Comparison of ENCODE assay signal across 11 cellular contexts in the genomic region with DNA sequence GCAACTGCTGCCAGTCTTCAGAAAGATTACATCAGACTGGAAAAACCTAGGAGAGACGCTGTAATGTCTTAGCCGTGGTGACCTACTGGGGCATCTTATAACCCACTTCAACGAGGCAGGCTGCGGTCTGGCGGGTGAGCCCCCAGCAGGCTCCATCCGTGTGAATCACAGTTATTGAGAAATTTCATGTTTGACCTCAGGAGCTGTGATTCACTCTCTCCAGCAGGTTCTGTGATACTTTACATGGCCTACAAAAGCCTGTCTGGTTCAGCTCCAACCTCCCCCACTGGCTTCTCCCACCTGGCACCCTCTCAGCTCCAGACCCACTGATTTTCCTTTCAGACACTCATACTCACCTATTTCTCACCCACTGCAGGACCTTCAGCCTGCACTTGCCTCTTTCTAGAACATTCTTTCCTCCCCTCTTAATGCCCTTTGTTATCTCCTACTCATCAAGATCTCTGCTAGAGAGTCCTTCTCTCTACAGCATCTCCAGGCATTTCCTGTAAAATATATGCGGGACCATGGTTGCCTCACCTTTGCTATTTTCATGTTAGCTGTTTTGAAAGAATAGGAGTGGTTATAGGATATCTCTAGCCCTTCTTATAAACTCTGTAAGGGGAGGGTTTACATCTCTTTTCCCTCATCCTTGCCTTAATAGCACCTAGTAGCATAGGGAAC.
DNase-seq lines count a peak whose midpoint lies in the region; TF ChIP-seq lines count a peak whose summit lies in the region.
"Had no signal": no experiment of that assay in that cellular context is flagged by ENCODE, and none has a peak within 500 bp of the region (broad histone marks: within the 10 kb centered on the region; RNA-seq: fewer than 3 reads in every experiment).

No MANE protein-coding gene starts in this region.

- H3K27me3 Mint-ChIP-seq in activated CD4-positive, alpha-beta T cell treated with anti-CD3 and anti-CD28 coated beads, Interleukin-2, amount 10 ng/mL, durations not matched to agents 24 days and 14 days, result peaks cover 2% of the 10 kb centered on the region

- H3K4me3 Mint-ChIP-seq in activated CD4-positive, alpha-beta T cell treated with anti-CD3 and anti-CD28 coated beads, Interleukin-2, amount 10 ng/mL, durations not matched to agents 24 days and 14 days, result no peak overlapping the region
- H3K4me3 Mint-ChIP-seq: activated naive CD8-positive, alpha-beta T cell; nephron had no signal

- no peak overlapping the region for H3K27ac ChIP-seq in WERI-Rb-1

- H3K4me1 Mint-ChIP-seq in activated CD4-positive, alpha-beta T cell treated with anti-CD3 and anti-CD28 coated beads, Interleukin-2, amount 10 ng/mL, durations not matched to agents 24 days and 14 days, result peaks cover 3% of the 10 kb centered on the region
- H3K4me1 Mint-ChIP-seq: nephron had no signal

- H3K27ac Mint-ChIP-seq in activated CD4-positive, alpha-beta T cell treated with anti-CD3 and anti-CD28 coated beads, Interleukin-2, amount 10 ng/mL, durations not matched to agents 24 days and 14 days, result peak overlapping the region; percentile 25
- H3K27ac Mint-ChIP-seq: activated naive CD8-positive, alpha-beta T cell had no signal

- no peaks in the 10 kb centered on the region for H3K9me3 ChIP-seq in WERI-Rb-1 (ENCODE audit: severe bottlenecking)

- no peaks in the 10 kb centered on the region for H3K36me3 ChIP-seq in WERI-Rb-1

- peak in 2 of 3 experiments; percentile 20 to 23 for DNase-seq in activated CD8-positive, alpha-beta memory T cell treated with anti-CD3 and anti-CD28 coated beads for 48 hours (ENCODE audit: low read depth in 2 of 3, low spot score in 2 of 3)
- DNase-seq in activated CD8-positive, alpha-beta memory T cell treated with anti-CD3 and anti-CD28 coated beads, Interleukin-2, amount 50 U/mL, for 48 hours, result no peak
- no peak for DNase-seq in activated CD4-positive, alpha-beta T cell treated with anti-CD3 and anti-CD28 coated beads, Interleukin-2, amount 10 ng/mL, durations not matched to agents 24 days and 14 days
- DNase-seq in iris pigment epithelial cell (ENCODE audit: low read depth), result peak; percentile 59
- DNase-seq in stimulated activated CD8-positive, alpha-beta memory T cell treated with anti-CD3 and anti-CD28 coated beads, Interleukin-4, amount 100 ng/mL, for 24 hours (ENCODE audit: low read depth), result peak; percentile 26
- DNase-seq in HPDE6-E6E7 (ENCODE audit: extremely low spot score), result no peak
- DNase-seq in NCI-H69 (lab: John Stamatoyannopoulos, UW), result no peak
- no peak for DNase-seq in WERI-Rb-1

- H3K36me3 Mint-ChIP-seq in activated CD4-positive, alpha-beta T cell treated with anti-CD3 and anti-CD28 coated beads, Interleukin-2, amount 10 ng/mL, durations not matched to agents 24 days and 14 days (ENCODE audit: low read depth), result no peaks in the 10 kb centered on the region

- H3K27me3 ChIP-seq in WERI-Rb-1 (ENCODE audit: insufficient read depth, low read depth, severe bottlenecking), result peaks cover 18% of the 10 kb centered on the region

- no peak for TF ChIP-seq CTCF in WERI-Rb-1 (IDR thresholded peaks at IDR 0.05; ENCODE audit: low read depth, low read length)

- intact Hi-C loops in activated CD4-positive, alpha-beta T cell treated with anti-CD3 and anti-CD28 coated beads, Interleukin-2, amount 10 ng/mL, durations not matched to agents 24 days and 14 days (cut with micrococcal nuclease), result no loop called here

- H3K9me3 Mint-ChIP-seq in activated CD4-positive, alpha-beta T cell treated with anti-CD3 and anti-CD28 coated beads, Interleukin-2, amount 10 ng/mL, durations not matched to agents 24 days and 14 days, result peaks cover 22% of the 10 kb centered on the region

- H3K4me3 ChIP-seq in WERI-Rb-1 (ENCODE audit: low read depth, low read length), result no peak overlapping the region
- H3K4me3 ChIP-seq: K562 had no signal

Comparison
In these comparisons a context has a peak if more than half of its experiments do, and no peak if none do; other contexts are left out.
1. DNase-seq: peak in activated CD8-positive, alpha-beta memory T cell treated with anti-CD3 and anti-CD28 coated beads for 48 hours (2 of 3), iris pigment epithelial cell (single experiment) and stimulated activated CD8-positive, alpha-beta memory T cell treated with anti-CD3 and anti-CD28 coated beads, Interleukin-4, amount 100 ng/mL, for 24 hours (single experiment); none in activated CD8-positive, alpha-beta memory T cell treated with anti-CD3 and anti-CD28 coated beads, Interleukin-2, amount 50 U/mL, for 48 hours (single experiment), activated CD4-positive, alpha-beta T cell treated with anti-CD3 and anti-CD28 coated beads, Interleukin-2, amount 10 ng/mL, durations not matched to agents 24 days and 14 days (single experiment), HPDE6-E6E7 (single experiment), NCI-H69 (single experiment) and WERI-Rb-1 (single experiment).